22 cellular contexts compared by ENCODE assay signal in the genomic region with DNA sequence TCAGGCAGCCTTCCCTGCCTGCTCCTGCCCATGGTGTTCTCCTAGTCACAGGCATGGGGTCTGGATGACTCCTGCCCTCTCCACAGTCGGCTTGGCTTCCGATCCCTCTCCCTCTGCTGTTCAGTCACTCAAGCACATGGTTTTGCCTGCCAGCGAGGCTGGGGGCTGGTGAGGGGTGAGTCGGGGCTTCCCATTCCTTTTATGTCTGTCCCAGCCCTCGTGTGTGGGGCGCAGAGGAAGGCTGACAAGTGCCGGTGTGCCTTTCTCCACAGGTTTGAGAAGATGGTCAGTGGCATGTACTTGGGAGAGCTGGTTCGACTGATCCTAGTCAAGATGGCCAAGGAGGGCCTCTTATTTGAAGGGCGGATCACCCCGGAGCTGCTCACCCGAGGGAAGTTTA. TPM values are rescaled to one million over a fixed set of nuclear protein-coding genes. Genes with fewer than 3 reads are reported as not detected.
DNase-seq lines count a peak whose midpoint lies in the region; ATAC-seq and TF ChIP-seq lines count a peak whose summit lies in the region.
"Had no signal": no experiment of that assay in that cellular context is flagged by ENCODE, and none has a peak within 500 bp of the region (broad histone marks: within the 10 kb centered on the region; RNA-seq: fewer than 3 reads in every experiment).

No MANE protein-coding gene starts in this region.

- no peak overlapping the region for H3K9ac ChIP-seq in parathyroid adenoma

- TF ChIP-seq POLR2A in heart left ventricle (IDR thresholded peaks at IDR 0.05), result no peak

- no peak overlapping the region for H3K4me3 ChIP-seq in heart left ventricle
- H3K4me3 ChIP-seq in coronary artery, result no peak overlapping the region
- no peak overlapping the region for H3K4me3 ChIP-seq in parathyroid adenoma (ENCODE audit: low read depth, low read length)
- H3K4me3 ChIP-seq in urinary bladder (ENCODE audit: low read depth, low read length), result no peak overlapping the region

- H3K27ac ChIP-seq in heart left ventricle (peak overlapping the region in 7 of 12 donors; percentile 27 to 73 (median 54)), coronary artery (peak overlapping the region; percentile 39 to 86), parathyroid adenoma (peak overlapping the region; percentile 45), urinary bladder (ENCODE audit: low read depth) (peak overlapping the region; percentile 27)

- no peak overlapping the region for H2AFZ ChIP-seq in parathyroid adenoma

- H3K9me3 ChIP-seq in heart left ventricle, result no peaks in the 10 kb centered on the region
- H3K9me3 ChIP-seq in parathyroid adenoma (ENCODE audit: control insufficient read depth, low read length), result no peaks in the 10 kb centered on the region

- WGBS in heart left ventricle, 4 donors, result 81 to 89% (median 86%) methylated on average over 10 to 11 of the region's 11 CpGs
- 85% methylated on average over 11 of the region's 11 CpGs for WGBS in urinary bladder

- H3K36me3 ChIP-seq in heart left ventricle, result peaks cover 0 to 97% (median 61%) of the 10 kb centered on the region in 9 donors
- no peaks in the 10 kb centered on the region for H3K36me3 ChIP-seq in parathyroid adenoma (ENCODE audit: control insufficient read depth, insufficient read depth, low read length)
- H3K36me3 ChIP-seq in urinary bladder (ENCODE audit: insufficient read depth), result peaks cover 2% of the 10 kb centered on the region

- intact Hi-C loops in heart left ventricle (cut with DNase I), result loop anchor here in 6 of 10 donors (2.0 to 5.0 kb wide), 4 partner anchors 39 to 59 kb away; no protein-coding TSS in a partner anchor
- intact Hi-C loops in left ventricle myocardium superior (cut with micrococcal nuclease), result no loop called here

- H3K4me2 ChIP-seq in parathyroid adenoma (ENCODE audit: low read length), result no peak overlapping the region

- TF ChIP-seq CTCF in heart left ventricle (IDR thresholded peaks at IDR 0.05), result no peak
- TF ChIP-seq CTCF in coronary artery (IDR thresholded peaks at IDR 0.05), result no peak
- no peak for TF ChIP-seq CTCF in parathyroid adenoma (IDR thresholded peaks at IDR 0.05)

- H3K4me1 ChIP-seq in heart left ventricle (peaks cover 0 to 49% (median 33%) of the 10 kb centered on the region in 12 donors), parathyroid adenoma (peaks cover 7% of the 10 kb centered on the region), urinary bladder (ENCODE audit: insufficient read depth) (peaks cover 2% of the 10 kb centered on the region)

- ATAC-seq in heart left ventricle (no peak), left ventricle myocardium superior (no peak), esophagus mucosa (no peak)
- ATAC-seq: HepG2 had no signal

- DNase-seq in heart left ventricle (peak in 1 of 5 donors; percentile 43), left ventricle myocardium superior (no peak), coronary artery (ENCODE audit: low spot score) (no peak), hypothalamus (lab: John Stamatoyannopoulos, UW) (no peak), midbrain (lab: John Stamatoyannopoulos, UW) (no peak)
- DNase-seq: activated CD4-positive, alpha-beta T cell treated with anti-CD3 and anti-CD28 coated beads, Interleukin-2, amount 50 U/mL, for 4 hours; activated naive CD4-positive, alpha-beta T cell treated with anti-CD3 and anti-CD28 coated beads, Interleukin-2, amount 50 U/mL, for 16 hours; C1 segment of cervical spinal cord; cortex of kidney; DMS153; HCEC 1CT; NCI-H1436 treated with DMSO at 0.1 percent for 48 hours; NCI-H748 treated with DMSO at 0.1 percent for 48 hours; SIG-M5; stimulated activated CD4-positive, alpha-beta T cell treated with anti-CD3 and anti-CD28 coated beads, Interleukin-1b, Interleukin-23, amount 100 ng/mL, for 48 hours; stimulated activated naive CD4-positive, alpha-beta T cell treated with Interleukin-2 at 50 U/mL for 16 hours had no signal

- H3K27me3 ChIP-seq in heart left ventricle (no peaks in the 10 kb centered on the region), parathyroid adenoma (ENCODE audit: control insufficient read depth, insufficient read depth, low read length) (no peaks in the 10 kb centered on the region)

- H3K79me2 ChIP-seq in parathyroid adenoma, result peaks cover 2% of the 10 kb centered on the region

RNA-seq across cellular contexts. Expression of gene TACR2, which starts 40.1 kb away (rescaled TPM):
- total RNA-seq in heart left ventricle (under 1 TPM in 4 of 9 donors, not detected in 5; 0.22 to 0.39 (median 0.29) TPM), left ventricle myocardium superior (not detected), urinary bladder (4.5 TPM), esophagus mucosa (1.2 TPM)
- polyA plus RNA-seq in heart left ventricle (under 1 TPM; 0.11 to 0.15 TPM), urinary bladder (121 TPM)
- total RNA-seq: HepG2; OCI-LY7; T-helper 1 cell treated with Interleukin-12 subunit alpha and Interleukin-12 subunit beta and Interleukin-4 antibody, amounts not matched to agents 30 ng/mL and 1 ng/mL, for 36 hours had no signal
